9 cellular contexts compared by ENCODE assay signal in the genomic region with DNA sequence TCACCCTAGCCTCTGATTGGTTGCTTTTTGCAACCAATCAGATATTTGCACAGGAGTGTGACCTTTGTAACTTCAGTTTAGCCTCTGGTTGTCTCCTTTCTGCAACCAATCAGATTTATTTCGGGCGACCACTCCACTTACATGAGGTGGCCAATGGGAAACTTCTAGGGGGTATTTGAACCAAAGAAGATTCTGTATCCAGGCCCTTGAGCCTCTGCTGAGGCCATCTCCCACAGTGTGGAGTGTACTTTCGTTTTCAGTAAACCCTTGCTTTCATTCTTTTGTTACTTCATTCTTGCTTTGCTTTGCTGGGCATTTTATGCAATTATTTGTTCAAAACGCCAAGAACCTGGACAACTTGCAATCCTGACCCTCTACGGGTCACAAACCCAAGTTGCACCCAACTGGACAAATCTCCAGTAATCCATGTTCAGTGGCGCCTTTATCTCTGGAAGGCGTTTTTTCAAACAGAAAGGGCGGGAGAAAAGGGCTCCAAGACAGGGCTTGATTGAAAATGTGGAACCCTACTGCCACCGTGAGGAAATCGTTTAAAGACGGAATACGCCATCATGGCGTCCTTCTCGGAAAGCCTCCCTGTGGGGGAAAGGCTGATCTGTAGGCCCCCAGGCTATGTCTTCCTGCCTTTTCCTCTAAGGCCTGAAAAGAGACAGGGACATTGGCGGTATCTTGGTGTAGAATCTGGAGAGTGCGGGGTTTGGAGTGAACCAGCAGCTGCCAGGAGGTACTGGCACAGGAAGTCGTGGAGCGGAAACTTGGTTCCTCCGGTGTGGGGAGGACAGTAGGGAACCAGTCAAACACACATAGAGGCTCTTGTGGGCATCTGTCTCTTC.
DNase-seq lines count a peak whose midpoint lies in the region; ATAC-seq and TF ChIP-seq lines count a peak whose summit lies in the region.
"Had no signal": no experiment of that assay in that cellular context is flagged by ENCODE, and none has a peak within 500 bp of the region (broad histone marks: within the 10 kb centered on the region; RNA-seq: fewer than 3 reads in every experiment).

No MANE protein-coding gene starts in this region.

- CTCF ChIA-PET in activated CD4-positive, alpha-beta T cell treated with anti-CD3 and anti-CD28 coated beads, Interleukin-2, amount 10 ng/mL, durations not matched to agents 7 days and 5 days (lab: Charles Lee) = interaction anchor here (0.6 to 1.0 kb wide), 2 partner anchors 13 kb away, joined by 3 read pairs; no protein-coding TSS in a partner anchor
- CTCF ChIA-PET in RWPE1 (lab: Yijun Ruan, JAX) = no interaction called here

- peak overlapping the region; percentile 58 for H3K4me3 ChIP-seq in CD4-positive, CD25-positive, alpha-beta regulatory T cell (ENCODE audit: low read depth, low read length)

- no peaks in the 10 kb centered on the region for H3K4me1 ChIP-seq in CD4-positive, CD25-positive, alpha-beta regulatory T cell (ENCODE audit: control insufficient read depth, insufficient read depth, low read length, poor library complexity, severe bottlenecking)

- POLR2A ChIA-PET in activated CD4-positive, alpha-beta T cell treated with anti-CD3 and anti-CD28 coated beads, Interleukin-2, amount 10 ng/mL, durations not matched to agents 7 days and 5 days (lab: Charles Lee) = no interaction called here
- POLR2A ChIA-PET in RWPE1 (lab: Yijun Ruan, JAX; ENCODE audit: low non-redundant PET) = no interaction called here

- peak in 2 of 3 donors; percentile 89 to 90 for DNase-seq in CD4-positive, CD25-positive, alpha-beta regulatory T cell
- DNase-seq in left colon (peak; percentile 74 to 77), RWPE1 (ENCODE audit: low spot score) (no peak), ACHN (no peak)
- no peak for DNase-seq in activated CD4-positive, alpha-beta T cell treated with anti-CD3 and anti-CD28 coated beads, Interleukin-2, amount 10 ng/mL, durations not matched to agents 7 days and 5 days

- intact Hi-C loops in left colon (cut with DNase I, micrococcal nuclease) = no loop called here

- H3K27ac Mint-ChIP-seq in CD4-positive, CD25-positive, alpha-beta regulatory T cell = peak overlapping the region in 2 of 3 donors; percentile 87 to 97
- no peak overlapping the region for H3K27ac Mint-ChIP-seq in activated CD4-positive, alpha-beta T cell treated with anti-CD3 and anti-CD28 coated beads, Interleukin-2, amount 10 ng/mL, durations not matched to agents 7 days and 5 days

- peaks cover 0 to 2% of the 10 kb centered on the region in 2 experiments for H3K9me3 ChIP-seq in CD4-positive, CD25-positive, alpha-beta regulatory T cell (ENCODE audit: control insufficient read depth in 2 of 2, low read length in 2 of 2)
- H3K9me3 ChIP-seq: neutrophil had no signal

- no peaks in the 10 kb centered on the region for H3K36me3 Mint-ChIP-seq in CD4-positive, CD25-positive, alpha-beta regulatory T cell
- H3K36me3 Mint-ChIP-seq in activated CD4-positive, alpha-beta T cell treated with anti-CD3 and anti-CD28 coated beads, Interleukin-2, amount 10 ng/mL, durations not matched to agents 7 days and 5 days (ENCODE audit: low read depth) = peaks cover 3% of the 10 kb centered on the region

- H3K36me3 ChIP-seq in CD4-positive, CD25-positive, alpha-beta regulatory T cell (ENCODE audit: control insufficient read depth, insufficient read depth, low read length) = no peaks in the 10 kb centered on the region
- H3K36me3 ChIP-seq: neutrophil had no signal

- H3K4me3 Mint-ChIP-seq in CD4-positive, CD25-positive, alpha-beta regulatory T cell = peak overlapping the region; percentile 44 to 94 (median 90)
- H3K4me3 Mint-ChIP-seq in activated CD4-positive, alpha-beta T cell treated with anti-CD3 and anti-CD28 coated beads, Interleukin-2, amount 10 ng/mL, durations not matched to agents 7 days and 5 days = no peak overlapping the region

- no peaks in the 10 kb centered on the region for H3K27me3 Mint-ChIP-seq in CD4-positive, CD25-positive, alpha-beta regulatory T cell
- H3K27me3 Mint-ChIP-seq in activated CD4-positive, alpha-beta T cell treated with anti-CD3 and anti-CD28 coated beads, Interleukin-2, amount 10 ng/mL, durations not matched to agents 7 days and 5 days = no peaks in the 10 kb centered on the region

- TF ChIP-seq CTCF in RWPE1 (conservative IDR thresholded peaks at IDR 0.05; ENCODE audit: low read depth) = no peak

- H3K4me1 Mint-ChIP-seq in CD4-positive, CD25-positive, alpha-beta regulatory T cell = peaks cover 0 to 14% (median 2%) of the 10 kb centered on the region in 4 donors
- H3K4me1 Mint-ChIP-seq in activated CD4-positive, alpha-beta T cell treated with anti-CD3 and anti-CD28 coated beads, Interleukin-2, amount 10 ng/mL, durations not matched to agents 7 days and 5 days = no peaks in the 10 kb centered on the region

- in situ Hi-C loops in ACHN (cut with HindIII; ENCODE audit: low pct_ligation_motif_present, low pct_unique_long_range_greater_than_20kb, low sequenced_read_pairs) = no loop called here

- no peaks in the 10 kb centered on the region for H3K27me3 ChIP-seq in CD4-positive, CD25-positive, alpha-beta regulatory T cell (ENCODE audit: control insufficient read depth, insufficient read depth, low read length)
- H3K27me3 ChIP-seq: neutrophil had no signal

- no peak for ATAC-seq in CD4-positive, CD25-positive, alpha-beta regulatory T cell (ENCODE audit: low read depth in 2 of 2)
- ATAC-seq in GM21825 (IDR thresholded peaks at IDR 0.05; ENCODE audit: unreplicated experiment) (peak; percentile 65), SK-N-SH treated with all-trans-retinoic acid at 6 μM for 48 hours (peak; percentile 87), left colon (peak; percentile 85), GM21515 (IDR thresholded peaks at IDR 0.05; ENCODE audit: unreplicated experiment) (no peak)

- H3K27ac ChIP-seq in CD4-positive, CD25-positive, alpha-beta regulatory T cell (ENCODE audit: insufficient read depth, low read length, poor library complexity, severe bottlenecking) = no peak overlapping the region
- H3K27ac ChIP-seq in RWPE1 = no peak overlapping the region
- H3K27ac ChIP-seq: neutrophil had no signal

- H3K9me3 Mint-ChIP-seq in CD4-positive, CD25-positive, alpha-beta regulatory T cell = peaks cover 0 to 4% (median 1%) of the 10 kb centered on the region in 7 donors
- peaks cover 6% of the 10 kb centered on the region for H3K9me3 Mint-ChIP-seq in activated CD4-positive, alpha-beta T cell treated with anti-CD3 and anti-CD28 coated beads, Interleukin-2, amount 10 ng/mL, durations not matched to agents 7 days and 5 days

TF ChIP-seq in SK-N-SH treated with all-trans-retinoic acid at 6 μM for 48 hours, 23 proteins besides CTCF, POLR2A, EP300 and RAD21 (continues in another document):
- TF ChIP-seq, protein P1, sequence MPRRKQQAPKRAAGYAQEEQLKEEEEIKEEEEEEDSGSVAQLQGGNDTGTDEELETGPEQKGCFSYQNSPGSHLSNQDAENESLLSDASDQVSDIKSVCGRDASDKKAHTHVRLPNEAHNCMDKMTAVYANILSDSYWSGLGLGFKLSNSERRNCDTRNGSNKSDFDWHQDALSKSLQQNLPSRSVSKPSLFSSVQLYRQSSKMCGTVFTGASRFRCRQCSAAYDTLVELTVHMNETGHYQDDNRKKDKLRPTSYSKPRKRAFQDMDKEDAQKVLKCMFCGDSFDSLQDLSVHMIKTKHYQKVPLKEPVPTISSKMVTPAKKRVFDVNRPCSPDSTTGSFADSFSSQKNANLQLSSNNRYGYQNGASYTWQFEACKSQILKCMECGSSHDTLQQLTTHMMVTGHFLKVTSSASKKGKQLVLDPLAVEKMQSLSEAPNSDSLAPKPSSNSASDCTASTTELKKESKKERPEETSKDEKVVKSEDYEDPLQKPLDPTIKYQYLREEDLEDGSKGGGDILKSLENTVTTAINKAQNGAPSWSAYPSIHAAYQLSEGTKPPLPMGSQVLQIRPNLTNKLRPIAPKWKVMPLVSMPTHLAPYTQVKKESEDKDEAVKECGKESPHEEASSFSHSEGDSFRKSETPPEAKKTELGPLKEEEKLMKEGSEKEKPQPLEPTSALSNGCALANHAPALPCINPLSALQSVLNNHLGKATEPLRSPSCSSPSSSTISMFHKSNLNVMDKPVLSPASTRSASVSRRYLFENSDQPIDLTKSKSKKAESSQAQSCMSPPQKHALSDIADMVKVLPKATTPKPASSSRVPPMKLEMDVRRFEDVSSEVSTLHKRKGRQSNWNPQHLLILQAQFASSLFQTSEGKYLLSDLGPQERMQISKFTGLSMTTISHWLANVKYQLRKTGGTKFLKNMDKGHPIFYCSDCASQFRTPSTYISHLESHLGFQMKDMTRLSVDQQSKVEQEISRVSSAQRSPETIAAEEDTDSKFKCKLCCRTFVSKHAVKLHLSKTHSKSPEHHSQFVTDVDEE (CRISPR knock-in tag; IDR thresholded peaks at IDR 0.05) = no peak
- TF ChIP-seq, protein P2, sequence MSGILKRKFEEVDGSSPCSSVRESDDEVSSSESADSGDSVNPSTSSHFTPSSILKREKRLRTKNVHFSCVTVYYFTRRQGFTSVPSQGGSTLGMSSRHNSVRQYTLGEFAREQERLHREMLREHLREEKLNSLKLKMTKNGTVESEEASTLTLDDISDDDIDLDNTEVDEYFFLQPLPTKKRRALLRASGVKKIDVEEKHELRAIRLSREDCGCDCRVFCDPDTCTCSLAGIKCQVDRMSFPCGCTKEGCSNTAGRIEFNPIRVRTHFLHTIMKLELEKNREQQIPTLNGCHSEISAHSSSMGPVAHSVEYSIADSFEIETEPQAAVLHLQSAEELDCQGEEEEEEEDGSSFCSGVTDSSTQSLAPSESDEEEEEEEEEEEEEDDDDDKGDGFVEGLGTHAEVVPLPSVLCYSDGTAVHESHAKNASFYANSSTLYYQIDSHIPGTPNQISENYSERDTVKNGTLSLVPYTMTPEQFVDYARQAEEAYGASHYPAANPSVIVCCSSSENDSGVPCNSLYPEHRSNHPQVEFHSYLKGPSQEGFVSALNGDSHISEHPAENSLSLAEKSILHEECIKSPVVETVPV (CRISPR knock-in tag; IDR thresholded peaks at IDR 0.05) = no peak
- TF ChIP-seq, protein P3, sequence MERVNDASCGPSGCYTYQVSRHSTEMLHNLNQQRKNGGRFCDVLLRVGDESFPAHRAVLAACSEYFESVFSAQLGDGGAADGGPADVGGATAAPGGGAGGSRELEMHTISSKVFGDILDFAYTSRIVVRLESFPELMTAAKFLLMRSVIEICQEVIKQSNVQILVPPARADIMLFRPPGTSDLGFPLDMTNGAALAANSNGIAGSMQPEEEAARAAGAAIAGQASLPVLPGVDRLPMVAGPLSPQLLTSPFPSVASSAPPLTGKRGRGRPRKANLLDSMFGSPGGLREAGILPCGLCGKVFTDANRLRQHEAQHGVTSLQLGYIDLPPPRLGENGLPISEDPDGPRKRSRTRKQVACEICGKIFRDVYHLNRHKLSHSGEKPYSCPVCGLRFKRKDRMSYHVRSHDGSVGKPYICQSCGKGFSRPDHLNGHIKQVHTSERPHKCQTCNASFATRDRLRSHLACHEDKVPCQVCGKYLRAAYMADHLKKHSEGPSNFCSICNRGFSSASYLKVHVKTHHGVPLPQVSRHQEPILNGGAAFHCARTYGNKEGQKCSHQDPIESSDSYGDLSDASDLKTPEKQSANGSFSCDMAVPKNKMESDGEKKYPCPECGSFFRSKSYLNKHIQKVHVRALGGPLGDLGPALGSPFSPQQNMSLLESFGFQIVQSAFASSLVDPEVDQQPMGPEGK (CRISPR knock-in tag; IDR thresholded peaks at IDR 0.05; ENCODE audit: borderline replicate concordance) = no peak
- TF ChIP-seq ZFP3 (CRISPR knock-in tag; IDR thresholded peaks at IDR 0.05) = no peak

Comparison
In these comparisons a context has a peak if more than half of its experiments do, and no peak if none do; other contexts are left out.
1. ATAC-seq: peak in GM21825 (single experiment), SK-N-SH treated with all-trans-retinoic acid at 6 μM for 48 hours (single experiment) and left colon (single experiment); none in CD4-positive, CD25-positive, alpha-beta regulatory T cell (0 of 2) and GM21515 (single experiment).
2. DNase-seq: peak in CD4-positive, CD25-positive, alpha-beta regulatory T cell (2 of 3) and left colon (2 of 2); none in activated CD4-positive, alpha-beta T cell treated with anti-CD3 and anti-CD28 coated beads, Interleukin-2, amount 10 ng/mL, durations not matched to agents 7 days and 5 days (single experiment), RWPE1 (single experiment) and ACHN (single experiment).